18 cellular contexts compared by ENCODE assay signal in the genomic region with DNA sequence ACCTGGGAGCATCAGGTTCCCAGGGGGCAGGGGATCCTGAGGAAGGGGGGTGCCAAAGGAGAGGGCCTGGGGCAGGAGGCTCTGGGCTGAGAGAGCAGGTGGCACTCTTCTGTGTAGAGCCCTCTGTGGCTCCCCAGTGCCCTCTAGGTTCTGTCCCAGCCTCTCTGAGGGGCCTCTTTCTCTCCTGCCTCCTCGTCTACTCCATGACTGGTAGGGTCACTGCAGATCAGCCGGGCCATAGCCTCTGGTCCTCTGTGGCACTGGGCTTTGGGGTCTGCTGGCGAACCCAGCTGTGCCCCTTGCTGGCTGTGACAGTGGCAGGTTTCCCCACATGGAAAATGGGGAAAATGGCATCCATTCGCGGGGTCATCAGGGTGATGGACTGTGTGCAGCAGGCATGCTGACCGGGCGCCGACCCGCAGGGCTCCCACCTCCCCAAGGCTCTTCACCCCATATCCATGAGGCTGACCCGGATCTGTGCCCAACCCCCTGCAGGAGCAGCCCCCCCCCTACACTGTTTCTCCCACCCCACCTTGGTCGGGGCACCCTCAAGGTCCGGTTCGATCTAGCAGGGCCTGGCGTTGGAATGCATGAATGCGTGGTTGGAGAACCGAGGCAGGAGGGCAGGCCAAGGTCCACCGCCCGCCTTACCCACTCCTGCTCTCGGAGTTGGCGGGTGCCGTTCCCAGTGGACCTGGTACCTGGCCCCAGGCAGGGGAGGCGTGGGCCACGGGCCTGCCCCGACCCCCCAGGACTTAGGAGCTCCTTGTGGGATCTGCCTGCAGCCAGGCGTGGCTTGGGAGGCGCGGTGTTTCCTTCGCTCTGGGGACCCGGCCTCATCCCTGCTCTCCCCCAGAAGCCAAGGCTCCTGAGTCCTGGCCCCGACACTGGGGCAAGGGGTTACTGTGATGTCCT. TPM values are rescaled to one million over a fixed set of nuclear protein-coding genes. Genes with fewer than 3 reads are reported as not detected.
A peak's percentile ranks its signal among the peaks of the same experiment; 100 is the strongest.
DNase-seq lines count a peak whose midpoint lies in the region; ATAC-seq and TF ChIP-seq lines count a peak whose summit lies in the region.
"Had no signal": no experiment of that assay in that cellular context is flagged by ENCODE, and none has a peak within 500 bp of the region (broad histone marks: within the 10 kb centered on the region; RNA-seq: fewer than 3 reads in every experiment).

No MANE protein-coding gene starts in this region.

- H3K79me2 ChIP-seq in Karpas-422 (ENCODE audit: low read length) (no peaks in the 10 kb centered on the region), GM23248 (ENCODE audit: insufficient read depth) (peaks cover 99% of the 10 kb centered on the region)

- H3K27me3 ChIP-seq in left ventricle myocardium inferior (ENCODE audit: low read depth) (no peaks in the 10 kb centered on the region), rectal smooth muscle tissue (ENCODE audit: control insufficient read depth, insufficient read depth, low read length) (peaks cover 2% of the 10 kb centered on the region), Karpas-422 (ENCODE audit: low read length) (no peaks in the 10 kb centered on the region), GM23248 (replicated peaks; ENCODE audit: insufficient read depth) (no peaks in the 10 kb centered on the region)

- H3K9me2 ChIP-seq in Karpas-422 (replicated peaks; ENCODE audit: insufficient read depth, low read length) (no peaks in the 10 kb centered on the region), GM23248 (ENCODE audit: insufficient read depth) (no peaks in the 10 kb centered on the region)

- H3F3A ChIP-seq in GM23248 (ENCODE audit: insufficient read depth), result no peaks in the 10 kb centered on the region; the same call in 1 of the 2 replicates

- no peak overlapping the region for H3K9ac ChIP-seq in rectal smooth muscle tissue (ENCODE audit: low read length)
- no peak overlapping the region for H3K9ac ChIP-seq in Karpas-422 (ENCODE audit: low read length)
- H3K9ac ChIP-seq in GM23248, result no peak overlapping the region

- intact Hi-C loops in left ventricle myocardium inferior (cut with micrococcal nuclease) (no loop called here), left ventricle myocardium superior (cut with micrococcal nuclease) (no loop called here)

- no peak for TF ChIP-seq CTCF in left ventricle myocardium inferior (IDR thresholded peaks at IDR 0.05; ENCODE audit: borderline replicate concordance)

- no peaks in the 10 kb centered on the region for H3K36me3 ChIP-seq in left ventricle myocardium inferior
- no peaks in the 10 kb centered on the region for H3K36me3 ChIP-seq in rectal smooth muscle tissue (ENCODE audit: control insufficient read depth, insufficient read depth, low read length)
- no peaks in the 10 kb centered on the region for H3K36me3 ChIP-seq in Karpas-422 (ENCODE audit: insufficient read depth, low read length)
- no peaks in the 10 kb centered on the region for H3K36me3 ChIP-seq in GM23248 (ENCODE audit: low read depth)

- in situ Hi-C loops in GM23248 (cut with MboI), result loop anchor here (10.0 kb wide), 1 partner anchor 118 kb away; no protein-coding TSS in a partner anchor

- H3K9me3 ChIP-seq in left ventricle myocardium inferior (replicated peaks) (no peaks in the 10 kb centered on the region), Karpas-422 (ENCODE audit: low read length) (no peaks in the 10 kb centered on the region), GM23248 (ENCODE audit: low read depth) (no peaks in the 10 kb centered on the region)

- H3K4me3 ChIP-seq in left ventricle myocardium inferior, result no peak overlapping the region
- H3K4me3 ChIP-seq in rectal smooth muscle tissue (ENCODE audit: low read length), result no peak overlapping the region
- no peak overlapping the region for H3K4me3 ChIP-seq in Karpas-422 (ENCODE audit: low read length)
- no peak overlapping the region for H3K4me3 ChIP-seq in GM23248

- no peaks in the 10 kb centered on the region for H4K20me1 ChIP-seq in Karpas-422 (ENCODE audit: insufficient read depth, low read depth, low read length)
- no peaks in the 10 kb centered on the region; the same call in 1 of the 2 replicates for H4K20me1 ChIP-seq in GM23248 (ENCODE audit: insufficient read depth)

- H3K27ac ChIP-seq in left ventricle myocardium inferior (replicated peaks), result peak overlapping the region; percentile 96
- peak overlapping the region; percentile 43 for H3K27ac ChIP-seq in rectal smooth muscle tissue (ENCODE audit: low read depth, low read length)
- no peak overlapping the region for H3K27ac ChIP-seq in Karpas-422 (ENCODE audit: low read length)
- no peak overlapping the region for H3K27ac ChIP-seq in GM23248

- DNase-seq in left ventricle myocardium inferior (no peak), left ventricle myocardium superior (no peak), iPS-NIHi11 (ENCODE audit: low spot score) (peak; percentile 4), Karpas-422 (no peak), GM23248 (no peak)
- DNase-seq: ACHN; activated CD4-positive, alpha-beta T cell treated with anti-CD3 and anti-CD28 coated beads for 4 hours; activated CD8-positive, alpha-beta memory T cell treated with anti-CD3 and anti-CD28 coated beads, Interleukin-2, amount 50 U/mL, for 48 hours; activated naive CD4-positive, alpha-beta T cell treated with anti-CD3 and anti-CD28 coated beads for 36 hours; CD4-positive, alpha-beta memory T cell; GOT3; NCI-H1417; NCI-H748 treated with DMSO at 0.1 percent for 48 hours; PC-3; stimulated activated CD4-positive, alpha-beta T cell treated with anti-CD3 and anti-CD28 coated beads, Interleukin-4, amount 100 ng/mL, for 24 hours had no signal

- 87 to 93% methylated on average over 23 to 30 of the region's 30 CpGs for WGBS in GM23248 (ENCODE audit: low coverage in 1 of 2, low lambda C conversion rate in 2 of 2, missing lambda C conversion rate in 2 of 2), 2 experiments

- H3K4me2 ChIP-seq in Karpas-422 (ENCODE audit: low read depth, low read length, poor library complexity, severe bottlenecking), result no peak overlapping the region
- no peak overlapping the region for H3K4me2 ChIP-seq in GM23248 (ENCODE audit: unreplicated experiment)

- H3K4me1 ChIP-seq in left ventricle myocardium inferior (peaks cover 100% of the 10 kb centered on the region), rectal smooth muscle tissue (ENCODE audit: control insufficient read depth, insufficient read depth, low read length) (peaks cover 37% of the 10 kb centered on the region), Karpas-422 (ENCODE audit: low read length) (peaks cover 8% of the 10 kb centered on the region), GM23248 (ENCODE audit: insufficient read depth) (peaks cover 13% of the 10 kb centered on the region)

- H2AFZ ChIP-seq in Karpas-422 (ENCODE audit: low read length) (no peak overlapping the region), GM23248 (no peak overlapping the region)

- ATAC-seq in left ventricle myocardium superior, result no peak
- no peak for ATAC-seq in GM19035 (IDR thresholded peaks at IDR 0.05; ENCODE audit: unreplicated experiment)
- no peak for ATAC-seq in HG03045 (IDR thresholded peaks at IDR 0.05; ENCODE audit: unreplicated experiment)

RNA-seq across cellular contexts. Expression of gene GLIS2, which starts 6.5 kb away (rescaled TPM):
- 17.2 TPM for total RNA-seq in left ventricle myocardium inferior
- 16.6 TPM for total RNA-seq in left ventricle myocardium superior
- 0.07 TPM in 1 of 2 replicates, not detected in the other for total RNA-seq in Karpas-422 (2014; rRNA removed; shearing (Covaris generic); ENCODE audit: low replicate concordance)
- total RNA-seq in GM23248 (2014; rRNA removed; shearing (Covaris generic)), result 2.9 and 3.2 TPM in 2 replicates
- polyA plus RNA-seq in GM23248 (2016; fragmentation: Nextera tagmentation; extraction: Ambion mirVana), result 6.8 and 7.3 TPM in 2 replicates
- polyA plus RNA-seq: CD4-positive, alpha-beta memory T cell had no signal

RNA-seq across cellular contexts. Expression of gene PAM16, which starts 28.7 kb away (rescaled TPM):
- total RNA-seq in left ventricle myocardium inferior (67.3 TPM), left ventricle myocardium superior (70.0 TPM)
- total RNA-seq in Karpas-422 (2014; rRNA removed; shearing (Covaris generic); ENCODE audit: low replicate concordance), result 65.6 and 126 TPM in 2 replicates
- total RNA-seq in GM23248 (2014; rRNA removed; shearing (Covaris generic)), result 20.4 and 33.0 TPM in 2 replicates
- polyA plus RNA-seq in GM23248 (2016; fragmentation: Nextera tagmentation; extraction: Ambion mirVana), result 74.5 and 78.9 TPM in 2 replicates

RNA-seq across cellular contexts. Expression of gene VASN, which starts 49.3 kb away (rescaled TPM):
- 5.5 TPM for total RNA-seq in left ventricle myocardium inferior
- total RNA-seq in left ventricle myocardium superior, result 4.3 TPM
- total RNA-seq in Karpas-422 (2014; rRNA removed; shearing (Covaris generic); ENCODE audit: low replicate concordance), result 4.1 and 8.9 TPM in 2 replicates
- total RNA-seq in GM23248 (2014; rRNA removed; shearing (Covaris generic)), result 223 and 234 TPM in 2 replicates
- polyA plus RNA-seq in GM23248 (2016; fragmentation: Nextera tagmentation; extraction: Ambion mirVana), result 160 and 169 TPM in 2 replicates
- total RNA-seq: activated naive CD4-positive, alpha-beta T cell treated with anti-CD3 and anti-CD28 coated beads for 36 hours had no signal

RNA-seq across cellular contexts. Expression of gene TFAP4, which starts 49.6 kb away (rescaled TPM):
- total RNA-seq in left ventricle myocardium inferior, result 2.6 TPM
- 4.7 TPM for total RNA-seq in left ventricle myocardium superior
- 32.4 and 38.9 TPM in 2 replicates for total RNA-seq in Karpas-422 (2014; rRNA removed; shearing (Covaris generic); ENCODE audit: low replicate concordance)
- total RNA-seq in GM23248 (2014; rRNA removed; shearing (Covaris generic)), result 3.4 and 5.4 TPM in 2 replicates
- polyA plus RNA-seq in GM23248 (2016; fragmentation: Nextera tagmentation; extraction: Ambion mirVana), result 0.91 and 1.5 TPM in 2 replicates

Comparison
In these comparisons a context has a peak if more than half of its experiments do, and no peak if none do; other contexts are left out.
1. H3K27ac ChIP-seq: peak in left ventricle myocardium inferior (single experiment) and rectal smooth muscle tissue (single experiment); none in Karpas-422 (single experiment) and GM23248 (single experiment).
2. RNA of gene VASN, which starts 49.3 kb away (total RNA-seq): 223 to 234 TPM in GM23248; 5.5 TPM in left ventricle myocardium inferior (single experiment), 4.3 TPM in left ventricle myocardium superior (single experiment) and 4.1 to 8.9 TPM in Karpas-422; every median in the first group is over 10 times any median in the second.